18 cellular contexts compared by ENCODE assay signal in the genomic region with DNA sequence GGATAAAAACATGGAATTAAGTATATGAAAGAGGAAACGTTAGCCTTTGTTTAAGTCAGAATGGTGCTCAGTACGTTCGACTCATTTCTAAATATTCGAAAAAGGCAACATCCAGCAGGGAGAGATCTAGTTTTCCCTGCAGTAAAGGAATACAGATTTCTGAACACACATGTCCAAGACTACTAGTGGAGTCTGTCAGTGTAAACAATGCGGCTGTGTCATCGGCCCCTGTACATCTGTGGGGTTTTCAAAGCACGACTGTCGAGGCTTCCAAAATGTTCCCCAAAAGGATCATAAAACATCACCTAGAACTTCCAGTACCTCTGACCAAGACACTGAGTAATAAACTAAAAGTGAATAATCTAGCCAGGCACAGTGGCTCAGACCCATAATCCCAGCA.
"Had no signal": no experiment of that assay in that cellular context is flagged by ENCODE, and none has a peak within 500 bp of the region (broad histone marks: within the 10 kb centered on the region; RNA-seq: fewer than 3 reads in every experiment).

No MANE protein-coding gene starts in this region.

- ATAC-seq: heart left ventricle; left colon; mucosa of descending colon; naive thymus-derived CD8-positive, alpha-beta T cell had no signal

- H3K4me3 ChIP-seq: heart left ventricle, mucosa of descending colon, neural progenitor cell, ovary, right lobe of liver, skin epidermis, suprapubic skin, tibial artery, upper lobe of left lung had no signal

- H3K9me3 ChIP-seq: heart left ventricle, mucosa of descending colon, ovary, right lobe of liver, suprapubic skin, tibial artery, upper lobe of left lung had no signal

- H3K27me3 Mint-ChIP-seq: dendritic cell treated with granulocyte-macrophage colony-stimulating factor and Interleukin-4, amounts not matched to agents 40 ng/mL and 50 ng/mL, for 4 days; naive thymus-derived CD8-positive, alpha-beta T cell had no signal

- DNase-seq: cerebellar nuclear complex; effector CD8-positive, alpha-beta T cell; hippocampal formation; left colon; mucosa of descending colon; naive thymus-derived CD8-positive, alpha-beta T cell; nucleus accumbens; right lobe of liver; stimulated activated CD4-positive, alpha-beta T cell treated with anti-CD3 and anti-CD28 coated beads, Interleukin-2, amount 100 ng/mL, for 24 hours; stimulated activated naive CD4-positive, alpha-beta T cell had no signal

- H3K9me3 Mint-ChIP-seq: dendritic cell treated with granulocyte-macrophage colony-stimulating factor and Interleukin-4, amounts not matched to agents 40 ng/mL and 50 ng/mL, for 4 days; naive thymus-derived CD8-positive, alpha-beta T cell; neural progenitor cell had no signal

- H3K27me3 ChIP-seq: heart left ventricle, neural progenitor cell, ovary, right lobe of liver, suprapubic skin, tibial artery, upper lobe of left lung had no signal

- H3K4me3 Mint-ChIP-seq: dendritic cell treated with granulocyte-macrophage colony-stimulating factor and Interleukin-4, amounts not matched to agents 40 ng/mL and 50 ng/mL, for 4 days; naive thymus-derived CD8-positive, alpha-beta T cell; neural progenitor cell had no signal

- H3K27ac Mint-ChIP-seq: dendritic cell treated with granulocyte-macrophage colony-stimulating factor and Interleukin-4, amounts not matched to agents 40 ng/mL and 50 ng/mL, for 4 days; naive thymus-derived CD8-positive, alpha-beta T cell; neural progenitor cell had no signal

- H3K4me1 ChIP-seq: neural progenitor cell, right lobe of liver, suprapubic skin had no signal

- H3K27ac ChIP-seq: heart left ventricle, neural progenitor cell, ovary, right lobe of liver, skin epidermis, suprapubic skin, tibial artery, upper lobe of left lung had no signal

- H3K36me3 ChIP-seq: neural progenitor cell, ovary had no signal
